ENCODE assay signal across 2 cellular contexts in the genomic region with DNA sequence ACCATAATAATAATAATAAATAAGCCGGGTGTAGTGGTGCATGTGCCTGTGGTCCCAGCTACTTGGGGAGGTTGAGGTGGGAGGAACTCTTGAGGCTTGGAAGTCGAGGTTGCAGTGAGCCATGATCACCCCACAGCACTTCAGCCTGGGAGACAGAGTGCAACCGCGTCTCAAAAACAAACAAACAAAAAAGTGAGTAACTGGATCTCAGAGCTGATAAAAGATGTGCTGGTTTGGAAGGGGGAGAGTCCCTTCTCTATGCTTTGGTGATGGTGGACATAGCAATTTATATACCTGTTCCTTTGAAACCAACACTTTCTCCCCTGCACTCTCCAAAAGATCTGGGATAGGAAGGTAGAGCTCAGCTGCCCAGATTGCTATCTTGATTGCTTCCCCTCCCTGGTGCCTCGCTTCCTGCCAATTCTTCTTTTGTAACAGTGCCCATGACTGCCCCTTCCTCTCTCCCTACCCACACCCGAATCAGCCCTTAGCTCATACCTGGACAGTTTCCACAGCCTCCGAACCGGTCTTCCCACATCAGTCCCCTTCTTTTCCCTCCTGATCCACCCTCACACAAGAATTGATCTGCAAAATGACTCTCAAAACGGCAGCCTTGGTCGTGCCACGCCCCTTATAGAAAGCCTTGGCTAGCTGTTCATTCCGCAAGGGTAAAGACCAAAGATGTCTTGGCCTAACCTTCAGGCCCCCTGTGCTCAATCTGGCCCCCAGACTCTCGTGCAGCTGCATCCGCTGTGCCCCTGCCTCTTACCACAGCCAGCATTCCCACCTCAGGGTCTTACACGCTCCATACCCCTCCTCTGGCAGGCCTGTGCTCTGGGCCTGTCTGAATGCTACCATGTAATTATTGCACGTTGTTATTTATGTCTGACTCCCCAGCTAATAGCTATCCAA.
TF ChIP-seq lines count a peak whose summit lies in the region.

No MANE protein-coding gene starts in this region.

TF ChIP-seq in HCT116, 20 proteins besides CTCF, POLR2A, EP300 and RAD21:
- TF ChIP-seq, protein P1, sequence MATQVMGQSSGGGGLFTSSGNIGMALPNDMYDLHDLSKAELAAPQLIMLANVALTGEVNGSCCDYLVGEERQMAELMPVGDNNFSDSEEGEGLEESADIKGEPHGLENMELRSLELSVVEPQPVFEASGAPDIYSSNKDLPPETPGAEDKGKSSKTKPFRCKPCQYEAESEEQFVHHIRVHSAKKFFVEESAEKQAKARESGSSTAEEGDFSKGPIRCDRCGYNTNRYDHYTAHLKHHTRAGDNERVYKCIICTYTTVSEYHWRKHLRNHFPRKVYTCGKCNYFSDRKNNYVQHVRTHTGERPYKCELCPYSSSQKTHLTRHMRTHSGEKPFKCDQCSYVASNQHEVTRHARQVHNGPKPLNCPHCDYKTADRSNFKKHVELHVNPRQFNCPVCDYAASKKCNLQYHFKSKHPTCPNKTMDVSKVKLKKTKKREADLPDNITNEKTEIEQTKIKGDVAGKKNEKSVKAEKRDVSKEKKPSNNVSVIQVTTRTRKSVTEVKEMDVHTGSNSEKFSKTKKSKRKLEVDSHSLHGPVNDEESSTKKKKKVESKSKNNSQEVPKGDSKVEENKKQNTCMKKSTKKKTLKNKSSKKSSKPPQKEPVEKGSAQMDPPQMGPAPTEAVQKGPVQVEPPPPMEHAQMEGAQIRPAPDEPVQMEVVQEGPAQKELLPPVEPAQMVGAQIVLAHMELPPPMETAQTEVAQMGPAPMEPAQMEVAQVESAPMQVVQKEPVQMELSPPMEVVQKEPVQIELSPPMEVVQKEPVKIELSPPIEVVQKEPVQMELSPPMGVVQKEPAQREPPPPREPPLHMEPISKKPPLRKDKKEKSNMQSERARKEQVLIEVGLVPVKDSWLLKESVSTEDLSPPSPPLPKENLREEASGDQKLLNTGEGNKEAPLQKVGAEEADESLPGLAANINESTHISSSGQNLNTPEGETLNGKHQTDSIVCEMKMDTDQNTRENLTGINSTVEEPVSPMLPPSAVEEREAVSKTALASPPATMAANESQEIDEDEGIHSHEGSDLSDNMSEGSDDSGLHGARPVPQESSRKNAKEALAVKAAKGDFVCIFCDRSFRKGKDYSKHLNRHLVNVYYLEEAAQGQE (IDR thresholded peaks at IDR 0.05; ENCODE audit: low read depth) = no peak
- TF ChIP-seq FOSL1 (IDR thresholded peaks at IDR 0.05; ENCODE audit: low read depth) = no peak
- TF ChIP-seq ZNF274 (IDR thresholded peaks at IDR 0.05; ENCODE audit: low read depth, low read length) = no peak
- TF ChIP-seq CEBPB (IDR thresholded peaks at IDR 0.05; ENCODE audit: low read depth) = no peak
- TF ChIP-seq EZH2 (IDR thresholded peaks at IDR 0.05) = no peak

TF ChIP-seq in WTC11, 78 proteins besides CTCF, POLR2A, EP300 and RAD21 (continued from another document):
- TF ChIP-seq NR1H2 (CRISPR knock-in tag; IDR thresholded peaks at IDR 0.05) (no peak), HMGA2 (CRISPR knock-in tag; IDR thresholded peaks at IDR 0.05) (no peak), ZNF263 (CRISPR knock-in tag; IDR thresholded peaks at IDR 0.05; ENCODE audit: low read depth) (no peak), ETV6 (CRISPR knock-in tag; IDR thresholded peaks at IDR 0.05) (no peak), NR2C2 (CRISPR knock-in tag; IDR thresholded peaks at IDR 0.05) (no peak), GRHL2 (CRISPR knock-in tag; IDR thresholded peaks at IDR 0.05; ENCODE audit: insufficient replicate concordance, severe bottlenecking) (no peak), JUN (CRISPR knock-in tag; IDR thresholded peaks at IDR 0.05) (no peak), TEAD1 (CRISPR knock-in tag; IDR thresholded peaks at IDR 0.05) (no peak)
- TF ChIP-seq, protein P2, sequence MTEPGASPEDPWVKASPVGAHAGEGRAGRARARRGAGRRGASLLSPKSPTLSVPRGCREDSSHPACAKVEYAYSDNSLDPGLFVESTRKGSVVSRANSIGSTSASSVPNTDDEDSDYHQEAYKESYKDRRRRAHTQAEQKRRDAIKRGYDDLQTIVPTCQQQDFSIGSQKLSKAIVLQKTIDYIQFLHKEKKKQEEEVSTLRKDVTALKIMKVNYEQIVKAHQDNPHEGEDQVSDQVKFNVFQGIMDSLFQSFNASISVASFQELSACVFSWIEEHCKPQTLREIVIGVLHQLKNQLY (CRISPR knock-in tag; IDR thresholded peaks at IDR 0.05) = no peak
- TF ChIP-seq, protein P3, sequence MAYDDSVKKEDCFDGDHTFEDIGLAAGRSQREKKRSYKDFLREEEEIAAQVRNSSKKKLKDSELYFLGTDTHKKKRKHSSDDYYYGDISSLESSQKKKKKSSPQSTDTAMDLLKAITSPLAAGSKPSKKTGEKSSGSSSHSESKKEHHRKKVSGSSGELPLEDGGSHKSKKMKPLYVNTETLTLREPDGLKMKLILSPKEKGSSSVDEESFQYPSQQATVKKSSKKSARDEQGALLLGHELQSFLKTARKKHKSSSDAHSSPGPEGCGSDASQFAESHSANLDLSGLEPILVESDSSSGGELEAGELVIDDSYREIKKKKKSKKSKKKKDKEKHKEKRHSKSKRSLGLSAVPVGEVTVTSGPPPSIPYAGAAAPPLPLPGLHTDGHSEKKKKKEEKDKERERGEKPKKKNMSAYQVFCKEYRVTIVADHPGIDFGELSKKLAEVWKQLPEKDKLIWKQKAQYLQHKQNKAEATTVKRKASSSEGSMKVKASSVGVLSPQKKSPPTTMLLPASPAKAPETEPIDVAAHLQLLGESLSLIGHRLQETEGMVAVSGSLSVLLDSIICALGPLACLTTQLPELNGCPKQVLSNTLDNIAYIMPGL (CRISPR knock-in tag; IDR thresholded peaks at IDR 0.05) = no peak
